9 cellular contexts compared by ENCODE assay signal in the genomic region with DNA sequence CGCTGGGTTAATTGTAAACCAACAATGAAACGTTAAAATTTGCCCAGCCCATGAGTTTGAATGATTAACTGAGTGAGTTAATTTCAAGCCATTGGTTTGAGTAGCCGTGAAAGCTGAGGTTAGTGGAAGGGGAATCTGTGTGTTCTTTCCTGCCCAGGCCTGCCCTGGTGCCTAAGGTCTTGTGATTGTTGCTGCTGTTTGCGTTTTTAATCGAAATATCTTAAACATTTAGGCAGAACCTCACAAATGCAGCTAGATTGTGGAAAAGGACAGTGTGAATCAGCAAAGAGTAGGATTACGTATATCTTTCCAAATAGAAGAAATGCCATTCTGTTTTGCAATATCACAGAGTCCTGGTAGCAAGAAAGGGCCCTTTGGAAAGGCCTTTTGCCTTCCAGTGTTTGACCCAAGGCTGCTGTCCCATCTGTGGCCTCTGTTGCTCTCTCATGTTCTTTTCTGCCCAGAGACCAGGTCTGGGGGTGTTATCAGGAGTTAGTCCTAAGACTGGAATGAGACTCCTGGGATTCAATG.
DNase-seq lines count a peak whose midpoint lies in the region; ATAC-seq lines count a peak whose summit lies in the region.
"Had no signal": no experiment of that assay in that cellular context is flagged by ENCODE, and none has a peak within 500 bp of the region (broad histone marks: within the 10 kb centered on the region; RNA-seq: fewer than 3 reads in every experiment).

No MANE protein-coding gene starts in this region.

- peak; percentile 82 for DNase-seq in EH (ENCODE audit: low read depth)
- DNase-seq in amniotic epithelial cell (ENCODE audit: low read depth): peak; percentile 96
- peak; percentile 35 for DNase-seq in mesendoderm
- no peak for DNase-seq in activated CD4-positive, alpha-beta memory T cell treated with anti-CD3 and anti-CD28 coated beads, Interleukin-2, amount 10 ng/mL, durations not matched to agents 7 days and 5 days
- no peak for DNase-seq in NCI-H128 (lab: John Stamatoyannopoulos, UW; ENCODE audit: unreplicated experiment)
- no peak for DNase-seq in SW480 (ENCODE audit: low spot score)
- no peak for DNase-seq in stimulated activated CD4-positive, alpha-beta T cell treated with anti-CD3 and anti-CD28 coated beads, Interleukin-2, amount 100 ng/mL, for 48 hours
- DNase-seq: T1000 had no signal

- no peak overlapping the region for H2BK5ac ChIP-seq in mesendoderm (ENCODE audit: low read length)

- H3K36me3 ChIP-seq in mesendoderm (ENCODE audit: control insufficient read depth, insufficient read depth, low read length): no peaks in the 10 kb centered on the region

- no peak overlapping the region for H3K27ac Mint-ChIP-seq in activated CD4-positive, alpha-beta memory T cell treated with anti-CD3 and anti-CD28 coated beads, Interleukin-2, amount 10 ng/mL, durations not matched to agents 7 days and 5 days

- H3K9me3 Mint-ChIP-seq in activated CD4-positive, alpha-beta memory T cell treated with anti-CD3 and anti-CD28 coated beads, Interleukin-2, amount 10 ng/mL, durations not matched to agents 7 days and 5 days: peaks cover 3% of the 10 kb centered on the region

- H2AK5ac ChIP-seq in mesendoderm (ENCODE audit: low read length): no peak overlapping the region

- H3K4me1 Mint-ChIP-seq in activated CD4-positive, alpha-beta memory T cell treated with anti-CD3 and anti-CD28 coated beads, Interleukin-2, amount 10 ng/mL, durations not matched to agents 7 days and 5 days: peaks cover 10% of the 10 kb centered on the region

- no peaks in the 10 kb centered on the region for H3K79me2 ChIP-seq in mesendoderm (ENCODE audit: control insufficient read depth, insufficient read depth, low read length)

- CTCF ChIA-PET in activated CD4-positive, alpha-beta memory T cell treated with anti-CD3 and anti-CD28 coated beads, Interleukin-2, amount 10 ng/mL, durations not matched to agents 7 days and 5 days (lab: Charles Lee): interaction anchor here (1.6 kb wide), 1 partner anchor 128 kb away, joined by 6 read pairs; no protein-coding TSS in a partner anchor

- peak; percentile 61 for ATAC-seq in HG02642 (IDR thresholded peaks at IDR 0.05; ENCODE audit: poor library complexity, unreplicated experiment)

- no peak overlapping the region for H4K5ac ChIP-seq in mesendoderm (ENCODE audit: low read length)

- no peak overlapping the region for H3K18ac ChIP-seq in mesendoderm (ENCODE audit: low read length)

- no peak overlapping the region for H3K27ac ChIP-seq in mesendoderm (ENCODE audit: low read depth, low read length)

- H3K27me3 Mint-ChIP-seq in activated CD4-positive, alpha-beta memory T cell treated with anti-CD3 and anti-CD28 coated beads, Interleukin-2, amount 10 ng/mL, durations not matched to agents 7 days and 5 days: no peaks in the 10 kb centered on the region

- no peak overlapping the region for H2BK120ac ChIP-seq in mesendoderm (ENCODE audit: low read depth, low read length)

- peaks cover 15% of the 10 kb centered on the region for H3K36me3 Mint-ChIP-seq in activated CD4-positive, alpha-beta memory T cell treated with anti-CD3 and anti-CD28 coated beads, Interleukin-2, amount 10 ng/mL, durations not matched to agents 7 days and 5 days (ENCODE audit: low read depth)

- no peak overlapping the region for H3K4me3 Mint-ChIP-seq in activated CD4-positive, alpha-beta memory T cell treated with anti-CD3 and anti-CD28 coated beads, Interleukin-2, amount 10 ng/mL, durations not matched to agents 7 days and 5 days

- no peak overlapping the region for H2BK15ac ChIP-seq in mesendoderm (replicated peaks; ENCODE audit: low read depth)

- POLR2A ChIA-PET in activated CD4-positive, alpha-beta memory T cell treated with anti-CD3 and anti-CD28 coated beads, Interleukin-2, amount 10 ng/mL, durations not matched to agents 7 days and 5 days (lab: Charles Lee): no interaction called here

- H3K23ac ChIP-seq in mesendoderm (ENCODE audit: low read length): no peak overlapping the region

- H4K8ac ChIP-seq in mesendoderm (ENCODE audit: low read depth, low read length): no peak overlapping the region

- no peak overlapping the region for H3K4me3 ChIP-seq in mesendoderm (ENCODE audit: low read length)

- H3K4ac ChIP-seq in mesendoderm (ENCODE audit: low read depth, low read length): no peak overlapping the region

- H3K56ac ChIP-seq in mesendoderm (ENCODE audit: low read length): no peak overlapping the region

- no CpG with 5 or more reads among the region's 6 CpGs for WGBS in mesendoderm (ENCODE audit: extremely low coverage, insufficient coverage, low lambda C conversion rate)

- no peak overlapping the region for H3K4me2 ChIP-seq in mesendoderm (ENCODE audit: low read length)

- peaks cover 8% of the 10 kb centered on the region for H3K4me1 ChIP-seq in mesendoderm (ENCODE audit: control insufficient read depth, low read depth, low read length)

- peaks cover 13% of the 10 kb centered on the region for H3K79me1 ChIP-seq in mesendoderm (ENCODE audit: low read length)

- H3K27me3 ChIP-seq in mesendoderm (ENCODE audit: insufficient read depth, low read length, poor library complexity): no peaks in the 10 kb centered on the region

- H3K9ac ChIP-seq in mesendoderm (ENCODE audit: low read length): no peak overlapping the region

Comparison
In these comparisons a context has a peak if more than half of its experiments do, and no peak if none do; other contexts are left out.
1. DNase-seq: peak in EH (single experiment), amniotic epithelial cell (single experiment) and mesendoderm (single experiment); none in activated CD4-positive, alpha-beta memory T cell treated with anti-CD3 and anti-CD28 coated beads, Interleukin-2, amount 10 ng/mL, durations not matched to agents 7 days and 5 days (single experiment), NCI-H128 (single experiment), SW480 (single experiment) and stimulated activated CD4-positive, alpha-beta T cell treated with anti-CD3 and anti-CD28 coated beads, Interleukin-2, amount 100 ng/mL, for 48 hours (0 of 2).